ENCODE assay signal across 24 cellular contexts in the genomic region with DNA sequence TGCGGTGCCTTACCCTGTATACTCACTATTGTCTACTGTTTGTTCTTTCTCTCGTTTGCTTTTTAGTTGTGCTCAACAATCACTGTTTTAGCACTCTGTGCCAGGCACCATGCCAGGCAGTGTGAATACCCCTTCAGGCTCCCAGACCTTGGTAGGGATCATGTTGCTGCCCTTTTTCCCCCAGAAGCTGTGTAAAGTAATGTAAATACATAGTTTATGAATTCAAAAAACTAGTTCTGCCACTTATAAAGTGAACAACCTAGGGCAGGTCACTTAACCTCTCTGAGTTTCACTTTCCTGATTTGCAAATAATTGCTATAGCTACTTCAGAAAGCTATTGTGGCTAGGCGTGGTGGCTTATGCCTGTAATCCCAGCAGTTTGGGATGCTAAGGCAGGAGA.
DNase-seq lines count a peak whose midpoint lies in the region; ATAC-seq and TF ChIP-seq lines count a peak whose summit lies in the region.
"Had no signal": no experiment of that assay in that cellular context is flagged by ENCODE, and none has a peak within 500 bp of the region (broad histone marks: within the 10 kb centered on the region; RNA-seq: fewer than 3 reads in every experiment).

No MANE protein-coding gene starts in this region.

- H3F3A ChIP-seq in smooth muscle cell (ENCODE audit: low read depth): peaks cover 25% of the 10 kb centered on the region

- H3K4me1 Mint-ChIP-seq in activated naive CD4-positive, alpha-beta T cell treated with anti-CD3 and anti-CD28 coated beads, Interleukin-2, amount 10 ng/mL, durations not matched to agents 7 days and 5 days: peaks cover 90% of the 10 kb centered on the region
- H3K4me1 Mint-ChIP-seq in activated naive CD4-positive, alpha-beta T cell treated with anti-CD3 and anti-CD28 coated beads for 36 hours (ENCODE audit: low read depth): peaks cover 49% of the 10 kb centered on the region
- H3K4me1 Mint-ChIP-seq in central memory CD8-positive, alpha-beta T cell: peaks cover 72% of the 10 kb centered on the region
- H3K4me1 Mint-ChIP-seq: neural crest cell had no signal

- peak overlapping the region; percentile 72 for H3K27ac ChIP-seq in smooth muscle cell (ENCODE audit: low read depth)
- H3K27ac ChIP-seq: KMS-11, psoas muscle, SJCRH30, vagina had no signal

- WGBS in smooth muscle cell (ENCODE audit: low lambda C conversion rate): 85% methylated on average over 3 of the region's 3 CpGs

- CTCF ChIA-PET in activated naive CD4-positive, alpha-beta T cell treated with anti-CD3 and anti-CD28 coated beads, Interleukin-2, amount 10 ng/mL, durations not matched to agents 7 days and 5 days (lab: Charles Lee): no interaction called here
- CTCF ChIA-PET in activated naive CD4-positive, alpha-beta T cell treated with anti-CD3 and anti-CD28 coated beads for 36 hours (lab: Charles Lee): interaction anchor here (1.1 kb wide), 1 partner anchor 8 kb away, joined by 3 read pairs; no protein-coding TSS in a partner anchor

- no peak overlapping the region for H3K4me3 ChIP-seq in smooth muscle cell
- H3K4me3 ChIP-seq: heart right ventricle, psoas muscle, SJCRH30, skin epidermis, vagina had no signal

- intact Hi-C loops in activated naive CD4-positive, alpha-beta T cell treated with anti-CD3 and anti-CD28 coated beads for 36 hours (cut with micrococcal nuclease): no loop called here

- no peak for TF ChIP-seq CTCF in smooth muscle cell (IDR thresholded peaks at IDR 0.05; ENCODE audit: borderline replicate concordance, insufficient read depth, poor library complexity, severe bottlenecking)

- H3K4me1 ChIP-seq in smooth muscle cell (ENCODE audit: low read depth): peaks cover 23% of the 10 kb centered on the region
- H3K4me1 ChIP-seq: psoas muscle, SJCRH30 had no signal

- H3K79me2 ChIP-seq in smooth muscle cell (ENCODE audit: low read depth): no peaks in the 10 kb centered on the region

- no peak for DNase-seq in activated naive CD4-positive, alpha-beta T cell treated with anti-CD3 and anti-CD28 coated beads, Interleukin-2, amount 10 ng/mL, durations not matched to agents 7 days and 5 days
- no peak for DNase-seq in activated naive CD4-positive, alpha-beta T cell treated with anti-CD3 and anti-CD28 coated beads for 36 hours
- DNase-seq in NCI-H2081 treated with DMSO at 0.1 percent for 48 hours (lab: John Stamatoyannopoulos, UW) (peak; percentile 24), smooth muscle cell (lab: John Stamatoyannopoulos, UW; ENCODE audit: unreplicated experiment) (no peak), medulla oblongata (ENCODE audit: extremely low spot score) (no peak), cerebellar nuclear complex (lab: John Stamatoyannopoulos, UW) (no peak), SW 1271 (lab: John Stamatoyannopoulos, UW) (no peak)
- DNase-seq in central memory CD8-positive, alpha-beta T cell (ENCODE audit: low spot score in 2 of 2): no peak
- DNase-seq: activated effector memory CD4-positive, alpha-beta T cell treated with anti-CD3 and anti-CD28 coated beads, Interleukin-2, amount 50 U/mL, for 16 hours; caudate nucleus; CD4-positive, alpha-beta memory T cell; heart right ventricle; immature natural killer cell; mesendoderm; NCI-H1436; psoas muscle; SJCRH30; stimulated activated CD4-positive, alpha-beta T cell treated with anti-CD3 and anti-CD28 coated beads, Interleukin-4, amount 100 ng/mL, for 24 hours; T-helper 17 cell had no signal

- H3K9me3 ChIP-seq in smooth muscle cell (replicated peaks; ENCODE audit: low read depth): no peaks in the 10 kb centered on the region
- H3K9me3 ChIP-seq: SJCRH30, vagina had no signal

- H3K36me3 ChIP-seq in smooth muscle cell (ENCODE audit: low read depth): no peaks in the 10 kb centered on the region
- H3K36me3 ChIP-seq: heart right ventricle, SJCRH30, vagina had no signal

- no peak overlapping the region for H3K9ac ChIP-seq in smooth muscle cell (ENCODE audit: low read depth)
- H3K9ac ChIP-seq: KMS-11 had no signal

- H3K4me2 ChIP-seq in smooth muscle cell: peak overlapping the region; percentile 24
- H3K4me2 ChIP-seq: KMS-11 had no signal

- H3K27me3 ChIP-seq in smooth muscle cell (ENCODE audit: low read depth): no peaks in the 10 kb centered on the region
- H3K27me3 ChIP-seq: heart right ventricle, SJCRH30, vagina had no signal

- H4K20me1 ChIP-seq in smooth muscle cell (ENCODE audit: low read depth): no peaks in the 10 kb centered on the region

- H3K4me3 Mint-ChIP-seq in activated naive CD4-positive, alpha-beta T cell treated with anti-CD3 and anti-CD28 coated beads, Interleukin-2, amount 10 ng/mL, durations not matched to agents 7 days and 5 days: no peak overlapping the region
- H3K4me3 Mint-ChIP-seq in activated naive CD4-positive, alpha-beta T cell treated with anti-CD3 and anti-CD28 coated beads for 36 hours: no peak overlapping the region
- H3K4me3 Mint-ChIP-seq in central memory CD8-positive, alpha-beta T cell: no peak overlapping the region
- H3K4me3 Mint-ChIP-seq: neural crest cell, T-helper 17 cell, WTC11 had no signal

- H2AFZ ChIP-seq in smooth muscle cell (ENCODE audit: low read depth): no peak overlapping the region

- H3K27me3 Mint-ChIP-seq in activated naive CD4-positive, alpha-beta T cell treated with anti-CD3 and anti-CD28 coated beads, Interleukin-2, amount 10 ng/mL, durations not matched to agents 7 days and 5 days: no peaks in the 10 kb centered on the region
- H3K27me3 Mint-ChIP-seq in activated naive CD4-positive, alpha-beta T cell treated with anti-CD3 and anti-CD28 coated beads for 36 hours (ENCODE audit: low read depth): no peaks in the 10 kb centered on the region
- no peaks in the 10 kb centered on the region for H3K27me3 Mint-ChIP-seq in central memory CD8-positive, alpha-beta T cell
- H3K27me3 Mint-ChIP-seq: CD4-positive, alpha-beta memory T cell; T-helper 17 cell had no signal

- H3K9me3 Mint-ChIP-seq in activated naive CD4-positive, alpha-beta T cell treated with anti-CD3 and anti-CD28 coated beads, Interleukin-2, amount 10 ng/mL, durations not matched to agents 7 days and 5 days: peaks cover 5% of the 10 kb centered on the region
- H3K9me3 Mint-ChIP-seq in activated naive CD4-positive, alpha-beta T cell treated with anti-CD3 and anti-CD28 coated beads for 36 hours: no peaks in the 10 kb centered on the region
- no peaks in the 10 kb centered on the region for H3K9me3 Mint-ChIP-seq in central memory CD8-positive, alpha-beta T cell
- H3K9me3 Mint-ChIP-seq: CD4-positive, alpha-beta memory T cell; neural crest cell had no signal

- peak overlapping the region; percentile 43 for H3K27ac Mint-ChIP-seq in activated naive CD4-positive, alpha-beta T cell treated with anti-CD3 and anti-CD28 coated beads, Interleukin-2, amount 10 ng/mL, durations not matched to agents 7 days and 5 days
- no peak overlapping the region for H3K27ac Mint-ChIP-seq in activated naive CD4-positive, alpha-beta T cell treated with anti-CD3 and anti-CD28 coated beads for 36 hours
- H3K27ac Mint-ChIP-seq in central memory CD8-positive, alpha-beta T cell (ENCODE audit: low read depth): peak overlapping the region; percentile 27
- H3K27ac Mint-ChIP-seq: WTC11 had no signal

- no peak for ATAC-seq in central memory CD8-positive, alpha-beta T cell (replicated peaks; ENCODE audit: extremely low read depth, poor library complexity, severe bottlenecking)
- ATAC-seq: heart right ventricle, psoas muscle, T-helper 17 cell, WTC11 had no signal

- H3K36me3 Mint-ChIP-seq in activated naive CD4-positive, alpha-beta T cell treated with anti-CD3 and anti-CD28 coated beads, Interleukin-2, amount 10 ng/mL, durations not matched to agents 7 days and 5 days: peaks cover 18% of the 10 kb centered on the region
- H3K36me3 Mint-ChIP-seq in activated naive CD4-positive, alpha-beta T cell treated with anti-CD3 and anti-CD28 coated beads for 36 hours (ENCODE audit: low read depth): no peaks in the 10 kb centered on the region
- peaks cover 2% of the 10 kb centered on the region for H3K36me3 Mint-ChIP-seq in central memory CD8-positive, alpha-beta T cell (ENCODE audit: insufficient read depth)
- H3K36me3 Mint-ChIP-seq: CD4-positive, alpha-beta memory T cell; immature natural killer cell; WTC11 had no signal
